19 cellular contexts compared by ENCODE assay signal in the genomic region with DNA sequence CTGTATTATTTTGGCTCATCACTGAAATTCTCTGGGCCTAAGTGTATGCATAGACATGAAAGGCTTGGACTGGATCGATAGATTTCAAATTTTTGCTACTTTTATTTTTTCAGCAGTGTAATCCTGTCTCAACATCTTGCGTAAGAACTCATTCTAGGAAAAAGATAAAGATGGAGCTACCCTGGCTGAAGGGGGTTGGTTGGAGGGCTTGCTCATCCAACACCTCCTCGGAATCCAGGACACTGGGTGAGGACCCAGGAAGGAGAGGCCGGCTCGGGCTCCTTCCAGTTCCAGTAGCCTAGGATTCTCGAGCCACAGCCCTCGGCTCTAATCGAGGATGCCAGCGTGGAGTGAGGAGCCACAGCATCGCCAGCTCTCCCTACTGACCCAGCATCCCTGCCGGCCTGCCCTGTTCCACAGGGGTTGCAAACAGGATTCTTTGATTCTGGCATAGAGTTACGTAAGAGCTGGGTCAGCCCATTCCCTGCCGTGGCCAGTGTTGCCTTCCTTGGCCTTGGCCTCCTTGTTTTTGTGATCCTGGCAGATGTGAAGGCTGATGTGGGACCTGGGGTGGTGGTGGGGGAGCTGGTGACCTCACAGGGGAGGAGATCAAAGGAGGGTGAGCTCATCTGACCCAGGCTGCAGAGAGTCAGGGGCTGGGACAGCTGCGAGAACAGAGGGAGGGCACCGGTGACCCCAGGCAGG.
A peak's percentile ranks its signal among the peaks of the same experiment; 100 is the strongest.
DNase-seq lines count a peak whose midpoint lies in the region; ATAC-seq, FAIRE-seq and TF ChIP-seq lines count a peak whose summit lies in the region.
"Had no signal": no experiment of that assay in that cellular context is flagged by ENCODE, and none has a peak within 500 bp of the region (broad histone marks: within the 10 kb centered on the region; RNA-seq: fewer than 3 reads in every experiment).

No MANE protein-coding gene starts in this region.

- no peak for FAIRE-seq in pancreas (lab: Jason Lieb, UNC)
- FAIRE-seq: GM12891, H1, HTR-8/SVneo had no signal

- TF ChIP-seq CTCF in adrenal gland (IDR thresholded peaks at IDR 0.05) (no peak), mesothelial cell of epicardium (IDR thresholded peaks at IDR 0.05; ENCODE audit: unreplicated experiment) (no peak), pancreas (IDR thresholded peaks at IDR 0.05) (no peak)

- no peaks in the 10 kb centered on the region for H3K9me3 ChIP-seq in adrenal gland (replicated peaks in 1 of 3)
- H3K9me3 ChIP-seq in pancreas, result no peaks in the 10 kb centered on the region
- H3K9me3 ChIP-seq: BLaER1 treated with 17β-estradiol and CSF1 and Interleukin-3, amounts not matched to agents 10 nM and 100 nM; SJSA1 had no signal

- H3K27ac Mint-ChIP-seq in mesothelial cell of epicardium (peak overlapping the region; percentile 92), T-cell (no peak overlapping the region)
- H3K27ac Mint-ChIP-seq: CD8-positive, alpha-beta T cell; IgD-negative memory B cell had no signal

- ATAC-seq in pancreas (peak in 2 of 4 donors; percentile 16 to 30), GM21717 (IDR thresholded peaks at IDR 0.05; ENCODE audit: unreplicated experiment) (no peak), T-cell (replicated peaks in 1 of 4) (no peak)
- ATAC-seq: CD8-positive, alpha-beta T cell had no signal

- 61 to 81% (median 75%) methylated on average over 9 to 15 of the region's 15 CpGs for WGBS in adrenal gland, 4 donors
- WGBS in pancreas, 2 donors, result 79% methylated on average over 15 of the region's 15 CpGs

- DNase-seq in NCI-H226 (peak; percentile 11), adrenal gland (peak in 5 of 7 donors; percentile 20 to 34 (median 28)), mesothelial cell of epicardium (ENCODE audit: low spot score in 2 of 2, unreplicated experiment in 2 of 2) (no peak), pancreas (peak in 1 of 6 donors; percentile 48), NCI-H1417 (lab: John Stamatoyannopoulos, UW) (no peak), NCI-H2227 (lab: John Stamatoyannopoulos, UW; ENCODE audit: unreplicated experiment) (no peak), T-cell (no peak)
- DNase-seq: CD8-positive, alpha-beta T cell; NCI-H187; NCI-H526; PC-9 had no signal

- intact Hi-C loops in adrenal gland (cut with DNase I), result no loop called here
- intact Hi-C loops in pancreas (cut with DNase I), result no loop called here

- H3K4me1 ChIP-seq in adrenal gland (replicated peaks in 1 of 2) (no peaks in the 10 kb centered on the region), pancreas (no peaks in the 10 kb centered on the region)
- H3K4me1 ChIP-seq: SJSA1 had no signal

- H3K36me3 ChIP-seq in adrenal gland (replicated peaks in 1 of 2), result no peaks in the 10 kb centered on the region
- no peaks in the 10 kb centered on the region for H3K36me3 ChIP-seq in pancreas
- H3K36me3 ChIP-seq: BLaER1 treated with 17β-estradiol and CSF1 and Interleukin-3, amounts not matched to agents 10 nM and 100 nM; SJSA1 had no signal

- no peak for TF ChIP-seq POLR2A in adrenal gland (IDR thresholded peaks at IDR 0.05)

- CTCF ChIA-PET in T-cell (lab: Charles Lee), result no interaction called here

- POLR2A ChIA-PET in T-cell (lab: Charles Lee), result no interaction called here

- H3K4me1 Mint-ChIP-seq in mesothelial cell of epicardium, result peaks cover 22% of the 10 kb centered on the region
- H3K4me1 Mint-ChIP-seq in T-cell, result no peaks in the 10 kb centered on the region

- no peaks in the 10 kb centered on the region for H3K36me3 Mint-ChIP-seq in mesothelial cell of epicardium
- no peaks in the 10 kb centered on the region for H3K36me3 Mint-ChIP-seq in T-cell
- H3K36me3 Mint-ChIP-seq: CD8-positive, alpha-beta T cell; IgD-negative memory B cell had no signal

- no peak overlapping the region for H3K4me3 ChIP-seq in adrenal gland
- no peak overlapping the region for H3K4me3 ChIP-seq in pancreas
- H3K4me3 ChIP-seq: BLaER1 treated with 17β-estradiol and CSF1 and Interleukin-3, amounts not matched to agents 10 nM and 100 nM; PC-9; SJSA1 had no signal

- H3K27me3 Mint-ChIP-seq in mesothelial cell of epicardium (ENCODE audit: low read depth), result peaks cover 25% of the 10 kb centered on the region
- H3K27me3 Mint-ChIP-seq in T-cell, result peaks cover 13 to 15% of the 10 kb centered on the region in 2 donors

- H3K9me3 Mint-ChIP-seq in mesothelial cell of epicardium (no peaks in the 10 kb centered on the region), T-cell (no peaks in the 10 kb centered on the region)
- H3K9me3 Mint-ChIP-seq: CD8-positive, alpha-beta T cell; IgD-negative memory B cell had no signal

- no peaks in the 10 kb centered on the region for H3K27me3 ChIP-seq in adrenal gland
- H3K27me3 ChIP-seq in pancreas, result no peaks in the 10 kb centered on the region
- H3K27me3 ChIP-seq: BLaER1 treated with 17β-estradiol and CSF1 and Interleukin-3, amounts not matched to agents 10 nM and 100 nM; SJSA1 had no signal

- no peak overlapping the region for H3K4me3 Mint-ChIP-seq in mesothelial cell of epicardium
- H3K4me3 Mint-ChIP-seq in T-cell, result no peak overlapping the region
- H3K4me3 Mint-ChIP-seq: CD8-positive, alpha-beta T cell had no signal

- no peak overlapping the region for H3K27ac ChIP-seq in adrenal gland
- peak overlapping the region; percentile 6 to 38 (median 14) for H3K27ac ChIP-seq in pancreas
- H3K27ac ChIP-seq: BLaER1 treated with 17β-estradiol and CSF1 and Interleukin-3, amounts not matched to agents 10 nM and 100 nM; PC-9; RWPE1; SJSA1 had no signal

Comparison
In these comparisons a context has a peak if more than half of its experiments do, and no peak if none do; other contexts are left out.
1. DNase-seq: peak in NCI-H226 (single experiment) and adrenal gland (5 of 7); none in mesothelial cell of epicardium (0 of 2), NCI-H1417 (0 of 3), NCI-H2227 (single experiment) and T-cell (0 of 34).
2. H3K27ac ChIP-seq: peak in pancreas (4 of 4); none in adrenal gland (0 of 5).